ENCODE assay signal across 16 cellular contexts in the genomic region with DNA sequence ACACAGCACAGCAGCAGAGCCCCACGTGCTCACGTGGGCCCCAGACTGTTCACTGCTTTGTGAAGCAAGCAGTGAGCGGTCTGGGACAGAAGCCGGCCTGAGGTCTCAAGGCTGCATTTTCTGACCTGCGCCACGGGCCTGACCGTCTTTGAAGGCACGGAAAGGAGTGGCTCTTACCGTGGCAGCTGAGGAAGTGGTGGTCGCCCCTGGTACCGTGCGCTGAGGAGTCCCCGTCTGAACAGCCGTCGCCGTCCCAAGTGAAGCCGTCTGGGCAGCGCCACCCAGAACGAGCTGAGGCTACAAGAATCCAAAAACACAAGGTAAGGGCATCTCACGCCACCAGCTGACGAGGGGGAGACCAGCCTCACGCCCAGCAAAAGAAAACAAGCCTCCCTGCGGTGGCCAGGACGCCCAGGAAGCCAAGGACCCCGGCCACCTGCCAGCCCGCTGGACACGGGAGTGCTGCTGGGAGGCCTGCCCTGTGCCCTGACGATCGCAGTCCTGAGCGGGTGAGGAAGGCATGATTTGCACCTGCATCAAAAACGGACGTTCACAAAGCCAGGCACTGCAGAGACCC. TPM values are rescaled to one million over a fixed set of nuclear protein-coding genes. Genes with fewer than 3 reads are reported as not detected.
DNase-seq lines count a peak whose midpoint lies in the region; ATAC-seq, FAIRE-seq and TF ChIP-seq lines count a peak whose summit lies in the region.
"Had no signal": no experiment of that assay in that cellular context is flagged by ENCODE, and none has a peak within 500 bp of the region (broad histone marks: within the 10 kb centered on the region; RNA-seq: fewer than 3 reads in every experiment).

No MANE protein-coding gene starts in this region.

- WGBS in HepG2 (ENCODE audit: low lambda C conversion rate), result 97% methylated on average over 32 of the region's 32 CpGs
- WGBS in right lobe of liver (ENCODE audit: insufficient coverage, low coverage, low lambda C conversion rate, missing lambda C conversion rate), result 91% methylated on average over 8 of the region's 32 CpGs
- 93% methylated on average over 32 of the region's 32 CpGs for WGBS in K562 (ENCODE audit: insufficient coverage, low coverage, missing lambda C conversion rate)

- CTCF ChIA-PET in HepG2 (lab: Yijun Ruan, JAX; ENCODE audit: low intra/inter-chr PET ratio, low total read pairs) (interaction anchor here (1.3 to 3.7 kb wide), 4 partner anchors 126 to 147 kb away, joined by 4 to 48 read pairs (median 30); no protein-coding TSS in a partner anchor), K562 (lab: Yijun Ruan, JAX; ENCODE audit: low intra/inter-chr PET ratio) (interaction anchor here (1.1 to 2.0 kb wide), 3 partner anchors 127 to 372 kb away, joined by 3 to 13 read pairs (median 12); no protein-coding TSS in a partner anchor)

- H3K27ac ChIP-seq in HepG2 (ENCODE audit: extremely low read length, insufficient read depth, low read length) (no peak overlapping the region), right lobe of liver (no peak overlapping the region), K562 (ENCODE audit: extremely low read depth, low read depth, low read length) (no peak overlapping the region)
- H3K27ac ChIP-seq: A549; BLaER1 treated with 17β-estradiol and CSF1 and Interleukin-3, amounts not matched to agents 10 nM and 100 nM had no signal

- H3K4me2 ChIP-seq in HepG2 (ENCODE audit: low read depth, low read length), result no peak overlapping the region
- H3K4me2 ChIP-seq in K562 (ENCODE audit: insufficient read depth, low read length), result no peak overlapping the region
- H3K4me2 ChIP-seq: A549; BLaER1 treated with 17β-estradiol and CSF1 and Interleukin-3, amounts not matched to agents 10 nM and 100 nM; GM23338 had no signal

- FAIRE-seq in HepG2 (lab: Jason Lieb, UNC) (no peak), K562 (lab: Jason Lieb, UNC) (no peak), urothelium cell line (lab: Jason Lieb, UNC) (peak; percentile 42)
- FAIRE-seq: A549, H54 had no signal

- H3K79me2 ChIP-seq in HepG2 (ENCODE audit: insufficient read depth, low read length) (peaks cover 5% of the 10 kb centered on the region), K562 (ENCODE audit: control insufficient read depth, insufficient read depth, low read length) (peaks cover 13% of the 10 kb centered on the region)

- no peak overlapping the region for H3K9ac ChIP-seq in HepG2 (ENCODE audit: insufficient read depth, low read depth, low read length)
- no peak overlapping the region; a peak in 1 of 4 replicates for H3K9ac ChIP-seq in K562 (ENCODE audit: insufficient read depth in 1 of 2, low read depth in 2 of 2, low read length in 2 of 2)

- no peak for TF ChIP-seq CTCF in HepG2 (CRISPR knock-in tag; IDR thresholded peaks at IDR 0.05)
- TF ChIP-seq CTCF in right lobe of liver (IDR thresholded peaks at IDR 0.05), result no peak
- TF ChIP-seq CTCF in K562 (IDR thresholded peaks at IDR 0.05 in 2 of 3, conservative IDR thresholded peaks at IDR 0.05 in 1 of 3; ENCODE audit: insufficient read depth in 2 of 3, low read depth in 1 of 3, low read length in 3 of 3), result no peak

- intact Hi-C loops in HepG2 (cut with micrococcal nuclease; ENCODE audit: unreplicated experiment), result loop anchor here (2.0 to 5.0 kb wide), 2 partner anchors 55 to 112 kb away; a partner anchor contains a TSS
- intact Hi-C loops in right lobe of liver (cut with DNase I), result loop anchor here (10.0 kb wide), 1 partner anchor 125 kb away; no protein-coding TSS in a partner anchor
- intact Hi-C loops in K562 (cut with micrococcal nuclease), result loop anchor here (5.0 kb wide), 2 partner anchors 132 to 147 kb away; a partner anchor contains a TSS

- no peaks in the 10 kb centered on the region for H3K27me3 ChIP-seq in HepG2 (ENCODE audit: control insufficient read depth in 1 of 2, insufficient read depth in 2 of 2, low read length in 2 of 2)
- H3K27me3 ChIP-seq in right lobe of liver, result no peaks in the 10 kb centered on the region
- H3K27me3 ChIP-seq in K562 (ENCODE audit: control insufficient read depth in 2 of 2, insufficient read depth in 2 of 2, low read length in 2 of 2), result no peaks in the 10 kb centered on the region
- H3K27me3 ChIP-seq: BE2C; BLaER1 treated with 17β-estradiol and CSF1 and Interleukin-3, amounts not matched to agents 10 nM and 100 nM had no signal

- H3K9me3 ChIP-seq in HepG2 (ENCODE audit: low read length) (no peaks in the 10 kb centered on the region), right lobe of liver (no peaks in the 10 kb centered on the region), K562 (replicated peaks; ENCODE audit: control insufficient read depth, insufficient read depth, low read depth, low read length) (no peaks in the 10 kb centered on the region)
- H3K9me3 ChIP-seq: A549; BE2C; BLaER1 treated with 17β-estradiol and CSF1 and Interleukin-3, amounts not matched to agents 10 nM and 100 nM; HAP-1 had no signal

- TF ChIP-seq POLR2A in HepG2 (IDR thresholded peaks at IDR 0.05; ENCODE audit: insufficient read depth in 1 of 2, low read depth in 2 of 2, low read length in 2 of 2), result no peak
- TF ChIP-seq POLR2A in right lobe of liver (IDR thresholded peaks at IDR 0.05), result no peak
- no peak for TF ChIP-seq POLR2A in K562 (conservative IDR thresholded peaks at IDR 0.05)

- in situ Hi-C loops in HepG2 (cut with HindIII; ENCODE audit: extremely low pct_ligation_motif_present, low pct_unique_long_range_greater_than_20kb) (loop anchor here (5.0 kb wide), 2 partner anchors 52 to 132 kb away; a partner anchor contains a TSS), K562 (cut with MboI) (no loop called here)

- TF ChIP-seq RAD21 in HepG2 (CRISPR knock-in tag; IDR thresholded peaks at IDR 0.05), result no peak
- no peak for TF ChIP-seq RAD21 in K562 (CRISPR knock-in tag; conservative IDR thresholded peaks at IDR 0.05 in 1 of 2, IDR thresholded peaks at IDR 0.05 in 1 of 2)

- ATAC-seq in HepG2, result no peak
- ATAC-seq in right lobe of liver, result no peak
- no peak for ATAC-seq in K562

- H3K4me3 ChIP-seq in HepG2 (replicated peaks in 1 of 3; ENCODE audit: insufficient read depth in 1 of 3, low read depth in 2 of 3, low read length in 3 of 3), result no peak overlapping the region
- no peak overlapping the region for H3K4me3 ChIP-seq in right lobe of liver
- H3K4me3 ChIP-seq in K562, result no peak overlapping the region
- H3K4me3 ChIP-seq: A549; BLaER1 treated with 17β-estradiol and CSF1 and Interleukin-3, amounts not matched to agents 10 nM and 100 nM; GM23338; HAP-1 had no signal

- TF ChIP-seq EP300 in HepG2 (IDR thresholded peaks at IDR 0.05; ENCODE audit: low read depth in 2 of 2, low read length in 2 of 2) (no peak), HepG2 (CRISPR knock-in tag; IDR thresholded peaks at IDR 0.05; ENCODE audit: borderline replicate concordance) (no peak), K562 (IDR thresholded peaks at IDR 0.05; ENCODE audit: low read length) (no peak)

- BruUV-seq in HepG2 (replicated peaks; lab: Mats Ljungman, UMichigan), result no TSS peak
- BruUV-seq in K562 (replicated peaks; lab: Mats Ljungman, UMichigan), result no TSS peak

- H3K9me1 ChIP-seq in K562 (ENCODE audit: control insufficient read depth, insufficient read depth, low read length), result no peaks in the 10 kb centered on the region

- H2AFZ ChIP-seq in HepG2 (ENCODE audit: low read length) (no peak overlapping the region), K562 (ENCODE audit: low read depth, low read length) (no peak overlapping the region)
- H2AFZ ChIP-seq: GM23338 had no signal

- peaks cover 8% of the 10 kb centered on the region for H4K20me1 ChIP-seq in HepG2 (ENCODE audit: insufficient read depth, low read length)
- H4K20me1 ChIP-seq in K562 (replicated peaks; ENCODE audit: control insufficient read depth, insufficient read depth, low read length), result peaks cover 9% of the 10 kb centered on the region; the same call in 1 of the 2 replicates

- no peak for DNase-seq in HepG2 (ENCODE audit: low spot score)
- no peak for DNase-seq in right lobe of liver
- DNase-seq in K562 (ENCODE audit: extremely low read depth in 1 of 4, low spot score in 3 of 4), result no peak
- no peak for DNase-seq in urothelium cell line (ENCODE audit: low spot score)
- DNase-seq in dedifferentiated amniotic fluid mesenchymal stem cell (ENCODE audit: extremely low spot score), result no peak
- DNase-seq in Kasumi-1 (lab: John Stamatoyannopoulos, UW), result no peak
- DNase-seq: 8988T; BE2C; Calu3; CD4-positive, alpha-beta T cell; GF-D8 had no signal

- H3K36me3 ChIP-seq in HepG2 (replicated peaks in 1 of 2; ENCODE audit: control insufficient read depth in 1 of 2, insufficient read depth in 2 of 2, low read length in 2 of 2) (peaks cover 71 to 91% of the 10 kb centered on the region in 2 experiments), right lobe of liver (peaks cover 0 to 48% (median 26%) of the 10 kb centered on the region in 4 donors), K562 (ENCODE audit: control insufficient read depth, insufficient read depth, low read length) (peaks cover 87% of the 10 kb centered on the region)

- POLR2A ChIA-PET in HepG2 (lab: Yijun Ruan, JAX) (interaction anchor here (1.8 kb wide), 1 partner anchor 127 kb away, joined by 15 read pairs; no protein-coding TSS in a partner anchor), K562 (lab: Yijun Ruan, JAX) (no interaction called here)

- H3K4me1 ChIP-seq in HepG2 (ENCODE audit: insufficient read depth, low read length), result no peaks in the 10 kb centered on the region
- H3K4me1 ChIP-seq in right lobe of liver, result no peaks in the 10 kb centered on the region
- H3K4me1 ChIP-seq in K562 (replicated peaks in 1 of 2; ENCODE audit: control insufficient read depth in 2 of 2, insufficient read depth in 2 of 2, low read length in 2 of 2), result peaks cover 0 to 19% of the 10 kb centered on the region in 2 experiments; a peak in 2 of 5 replicates
- H3K4me1 ChIP-seq: A549, BE2C, HAP-1 had no signal

RNA-seq across cellular contexts. Expression of a gene that starts 55.7 kb away (rescaled TPM):
- total RNA-seq in HepG2 (2016; rRNA removed; fragmentation: Illumina TruSeq; extraction: Trizol), result 12.0 and 12.2 TPM in 2 replicates
- 13.2 and 13.9 TPM in 2 replicates for total RNA-seq in HepG2 (2016; cell fraction: cytosol; rRNA removed; fragmentation: Illumina TruSeq; extraction: Trizol; ENCODE audit: low read depth)
- total RNA-seq in HepG2 (2016; cell fraction: insoluble cytoplasmic fraction; rRNA removed; fragmentation: Illumina TruSeq; extraction: Trizol), result 10.5 and 10.7 TPM in 2 replicates
- total RNA-seq in HepG2 (2016; cell fraction: membrane; rRNA removed; fragmentation: Illumina TruSeq; extraction: Trizol), result 14.0 and 18.0 TPM in 2 replicates
- total RNA-seq in HepG2 (2016; cell fraction: nucleus; rRNA removed; fragmentation: Illumina TruSeq; extraction: Trizol), result 14.1 and 16.1 TPM in 2 replicates
- polyA plus RNA-seq in HepG2 (2011; rRNA removed), result 5.9 and 6.6 TPM in 2 replicates
- polyA plus RNA-seq in HepG2 (2011; cell fraction: cytosol; rRNA removed), result 5.5 and 6.6 TPM in 2 replicates
- polyA plus RNA-seq in HepG2 (2011; cell fraction: nucleus; rRNA removed), result 27.0 and 32.1 TPM in 2 replicates
- polyA plus RNA-seq in HepG2 (2012), result 18.4 and 21.6 TPM in 2 replicates
- 2.0 and 2.2 TPM in 2 replicates for polyA plus RNA-seq in HepG2 (2016; cell fraction: cytosol; fragmentation: Illumina TruSeq; extraction: Trizol; ENCODE audit: low read depth)
- 19.2 and 31.8 TPM in 2 replicates for polyA plus RNA-seq in HepG2 (2016; cell fraction: insoluble cytoplasmic fraction; fragmentation: Illumina TruSeq; extraction: Trizol; ENCODE audit: low read depth)
- 8.0 and 10.2 TPM in 2 replicates for polyA plus RNA-seq in HepG2 (2016; cell fraction: membrane; fragmentation: Illumina TruSeq; extraction: Trizol; ENCODE audit: low read depth)
- 44.2 and 48.9 TPM in 2 replicates for polyA plus RNA-seq in HepG2 (2016; cell fraction: nucleus; fragmentation: Illumina TruSeq; extraction: Trizol; ENCODE audit: insufficient read depth, low read depth)
- polyA minus RNA-seq in HepG2 (2011; rRNA and poly(A)+ RNA removed; ENCODE audit: low replicate concordance), result 9.9 and 36.8 TPM in 2 replicates
- polyA minus RNA-seq in HepG2 (2011; cell fraction: cytosol; rRNA and poly(A)+ RNA removed), result 21.1 and 21.8 TPM in 2 replicates
- 21.1 and 25.4 TPM in 2 replicates for polyA minus RNA-seq in HepG2 (2011; cell fraction: nucleus; rRNA and poly(A)+ RNA removed)
- 10 to 100 TPM in 4 of 6 experiments, 1 to 10 TPM in 2; 9.0 to 13.0 (median 11.3) TPM for total RNA-seq in right lobe of liver
- total RNA-seq in K562 (2011; cell fraction: chromatin; rRNA removed; ENCODE audit: low replicate concordance), result 55.2 and 60.4 TPM in 2 replicates
- 24.2 and 29.5 TPM in 2 replicates for total RNA-seq in K562 (2011; cell fraction: nucleolus; rRNA removed)
- total RNA-seq in K562 (2011; cell fraction: nucleoplasm; rRNA removed), result 37.6 and 39.3 TPM in 2 replicates
- total RNA-seq in K562 (2014; rRNA removed), result 5.3 and 6.7 TPM in 2 replicates
- 5.7 and 7.1 TPM in 2 replicates for total RNA-seq in K562 (2014; rRNA removed; fragmentation: Illumina TruSeq; extraction: Trizol)
- 5.6 and 7.8 TPM in 2 replicates for total RNA-seq in K562 (2015; rRNA removed; fragmentation: Illumina TruSeq; extraction: Trizol)
- 20.4 and 28.3 TPM in 2 replicates for total RNA-seq in K562 (2021)
- polyA plus RNA-seq in K562 (2011; rRNA removed), result 3.6 and 3.9 TPM in 2 replicates
- 3.1 and 9.7 TPM in 2 replicates for polyA plus RNA-seq in K562 (2011; cell fraction: cytosol; rRNA removed)
- 7.7 and 13.2 TPM in 2 replicates for polyA plus RNA-seq in K562 (2011; cell fraction: nucleus; rRNA removed)
- polyA plus RNA-seq in K562 (2012), result 10.2 and 14.4 TPM in 2 replicates
- 12.4 and 14.6 TPM in 2 replicates for polyA plus RNA-seq in K562 (2014; fragmentation: Illumina TruSeq; extraction: Trizol)
- under 1 TPM; 0.44 to 0.48 TPM for polyA plus RNA-seq in K562 (2014; fragmentation: Nextera tagmentation; extraction: Ambion mirVana)
- polyA plus RNA-seq in K562 (2014; rRNA removed), result 11.5 and 11.6 TPM in 2 replicates
- polyA minus RNA-seq in K562 (2011; rRNA and poly(A)+ RNA removed), result 5.4 and 5.6 TPM in 2 replicates
- 16.1 and 22.1 TPM in 2 replicates for polyA minus RNA-seq in K562 (2011; cell fraction: cytosol; rRNA and poly(A)+ RNA removed)
- 6.1 and 8.2 TPM in 2 replicates for polyA minus RNA-seq in K562 (2011; cell fraction: nucleus; rRNA and poly(A)+ RNA removed)
